8 cellular contexts compared by ENCODE assay signal in genomic region chr10:68406815-68407585, GRCh38. TPM values are rescaled to one million over a fixed set of nuclear protein-coding genes. Genes with fewer than 3 reads are reported as not detected.
DNase-seq lines count a peak whose midpoint lies in the region; ATAC-seq, FAIRE-seq and TF ChIP-seq lines count a peak whose summit lies in the region.

A gene with protein sequence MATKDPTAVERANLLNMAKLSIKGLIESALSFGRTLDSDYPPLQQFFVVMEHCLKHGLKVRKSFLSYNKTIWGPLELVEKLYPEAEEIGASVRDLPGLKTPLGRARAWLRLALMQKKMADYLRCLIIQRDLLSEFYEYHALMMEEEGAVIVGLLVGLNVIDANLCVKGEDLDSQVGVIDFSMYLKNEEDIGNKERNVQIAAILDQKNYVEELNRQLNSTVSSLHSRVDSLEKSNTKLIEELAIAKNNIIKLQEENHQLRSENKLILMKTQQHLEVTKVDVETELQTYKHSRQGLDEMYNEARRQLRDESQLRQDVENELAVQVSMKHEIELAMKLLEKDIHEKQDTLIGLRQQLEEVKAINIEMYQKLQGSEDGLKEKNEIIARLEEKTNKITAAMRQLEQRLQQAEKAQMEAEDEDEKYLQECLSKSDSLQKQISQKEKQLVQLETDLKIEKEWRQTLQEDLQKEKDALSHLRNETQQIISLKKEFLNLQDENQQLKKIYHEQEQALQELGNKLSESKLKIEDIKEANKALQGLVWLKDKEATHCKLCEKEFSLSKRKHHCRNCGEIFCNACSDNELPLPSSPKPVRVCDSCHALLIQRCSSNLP (minus strand): TSS chr10:68407277. CDS start chr10:68407189, 88 bp downstream.

- H3K9me3 Mint-ChIP-seq in activated T-helper 1 cell treated with anti-CD3 and anti-CD28 coated beads, Interleukin-12 subunit alpha, Interleukin-12 subunit beta, Interleukin-2, Interleukin-4 antibody, amounts not matched to agents 30 ng/mL and 10 ng/mL and 1 ng/mL, durations not matched to agents 14 hours and 24 hours and 36 hours, result no peaks in the 10 kb centered on the region
- H3K9me3 Mint-ChIP-seq in natural killer cell, result no peaks in the 10 kb centered on the region

- peaks cover 13% of the 10 kb centered on the region for H3K4me1 Mint-ChIP-seq in activated T-helper 1 cell treated with anti-CD3 and anti-CD28 coated beads, Interleukin-12 subunit alpha, Interleukin-12 subunit beta, Interleukin-2, Interleukin-4 antibody, amounts not matched to agents 30 ng/mL and 10 ng/mL and 1 ng/mL, durations not matched to agents 14 hours and 24 hours and 36 hours (ENCODE audit: low read depth)
- peaks cover 20 to 21% of the 10 kb centered on the region in 2 donors for H3K4me1 Mint-ChIP-seq in natural killer cell

- H2AFZ ChIP-seq in fibroblast of lung (ENCODE audit: low read length), result peak within 1 kb of the TSS; percentile 90

- no peaks in the 10 kb centered on the region for H3K27me3 ChIP-seq in fibroblast of lung (ENCODE audit: control insufficient read depth, insufficient read depth, low read length)

- peak within 1 kb of the TSS; percentile 84 to 95 (median 88) for H3K4me3 ChIP-seq in fibroblast of lung (replicated peaks in 1 of 4; ENCODE audit: control extremely low read depth in 1 of 4, insufficient read depth in 1 of 4, low read depth in 3 of 4, low read length in 4 of 4)

- intact Hi-C loops in activated T-helper 1 cell treated with anti-CD3 and anti-CD28 coated beads, Interleukin-12 subunit alpha, Interleukin-12 subunit beta, Interleukin-2, Interleukin-4 antibody, amounts not matched to agents 30 ng/mL and 10 ng/mL and 1 ng/mL, durations not matched to agents 14 hours and 24 hours and 36 hours (cut with micrococcal nuclease), result loop anchor here (1.0 to 5.0 kb wide), 5 partner anchors 64 to 495 kb away; partner anchors contain the start of genes DDX50, DNA2, HERC4 and SLC25A16
- intact Hi-C loops in natural killer cell (cut with micrococcal nuclease), result loop anchor here (2.0 kb wide), 1 partner anchor 76 kb away; no protein-coding TSS in a partner anchor

- H3K27ac Mint-ChIP-seq in activated T-helper 1 cell treated with anti-CD3 and anti-CD28 coated beads, Interleukin-12 subunit alpha, Interleukin-12 subunit beta, Interleukin-2, Interleukin-4 antibody, amounts not matched to agents 30 ng/mL and 10 ng/mL and 1 ng/mL, durations not matched to agents 14 hours and 24 hours and 36 hours, result peak within 1 kb of the TSS; percentile 80
- H3K27ac Mint-ChIP-seq in natural killer cell, result peak within 1 kb of the TSS; percentile 65 to 91

- peaks cover 41% of the 10 kb centered on the region for H3K79me2 ChIP-seq in fibroblast of lung (ENCODE audit: control insufficient read depth, insufficient read depth, low read length)

- H3K36me3 Mint-ChIP-seq in activated T-helper 1 cell treated with anti-CD3 and anti-CD28 coated beads, Interleukin-12 subunit alpha, Interleukin-12 subunit beta, Interleukin-2, Interleukin-4 antibody, amounts not matched to agents 30 ng/mL and 10 ng/mL and 1 ng/mL, durations not matched to agents 14 hours and 24 hours and 36 hours (ENCODE audit: low read depth), result peaks cover 1% of the 10 kb centered on the region
- no peaks in the 10 kb centered on the region for H3K36me3 Mint-ChIP-seq in natural killer cell

- peaks cover 3% of the 10 kb centered on the region for H4K20me1 ChIP-seq in fibroblast of lung (ENCODE audit: control insufficient read depth, extremely low read depth, insufficient read depth, low read length)

- H3K4me3 Mint-ChIP-seq in activated T-helper 1 cell treated with anti-CD3 and anti-CD28 coated beads, Interleukin-12 subunit alpha, Interleukin-12 subunit beta, Interleukin-2, Interleukin-4 antibody, amounts not matched to agents 30 ng/mL and 10 ng/mL and 1 ng/mL, durations not matched to agents 14 hours and 24 hours and 36 hours, result peak within 1 kb of the TSS; percentile 90
- peak within 1 kb of the TSS; percentile 93 for H3K4me3 Mint-ChIP-seq in natural killer cell

- peak within 1 kb of the TSS; percentile 99 for H3K9ac ChIP-seq in fibroblast of lung (ENCODE audit: insufficient read depth, low read length)

- peak; percentile 20 for FAIRE-seq in HTR-8/SVneo (lab: Jason Lieb, UNC)

- DNase-seq in DMS153 (lab: John Stamatoyannopoulos, UW), result peak; percentile 49
- peak; percentile 80 for DNase-seq in HTR-8/SVneo (ENCODE audit: insufficient read length, low spot score)
- DNase-seq in activated T-helper 1 cell treated with anti-CD3 and anti-CD28 coated beads, Interleukin-12 subunit alpha, Interleukin-12 subunit beta, Interleukin-2, Interleukin-4 antibody, amounts not matched to agents 30 ng/mL and 10 ng/mL and 1 ng/mL, durations not matched to agents 14 hours and 24 hours and 36 hours (ENCODE audit: low spot score), result peak; percentile 77
- DNase-seq in fibroblast of lung (ENCODE audit: low read depth in 2 of 2), result peak; percentile 75
- peak; percentile 81 for DNase-seq in natural killer cell
- DNase-seq in stimulated activated naive CD4-positive, alpha-beta T cell treated with Interleukin-2 at 50 U/mL for 16 hours (lab: John Stamatoyannopoulos, UW), result peak; percentile 76

- no peaks in the 10 kb centered on the region for H3K9me3 ChIP-seq in fibroblast of lung (ENCODE audit: control insufficient read depth, insufficient read depth, low read depth, low read length)

- peak within 1 kb of the TSS; percentile 96 for H3K27ac ChIP-seq in fibroblast of lung (ENCODE audit: insufficient read depth, low read length)

- ATAC-seq in GM21381 (IDR thresholded peaks at IDR 0.05; ENCODE audit: unreplicated experiment) (peak; percentile 95), natural killer cell (peak; percentile 95 to 98 (median 97))

- H3K27me3 Mint-ChIP-seq in activated T-helper 1 cell treated with anti-CD3 and anti-CD28 coated beads, Interleukin-12 subunit alpha, Interleukin-12 subunit beta, Interleukin-2, Interleukin-4 antibody, amounts not matched to agents 30 ng/mL and 10 ng/mL and 1 ng/mL, durations not matched to agents 14 hours and 24 hours and 36 hours (ENCODE audit: insufficient read depth), result no peaks in the 10 kb centered on the region
- no peaks in the 10 kb centered on the region for H3K27me3 Mint-ChIP-seq in natural killer cell (ENCODE audit: low read depth in 2 of 2)

- peak; percentile 17 to 28 for TF ChIP-seq CTCF in fibroblast of lung (conservative IDR thresholded peaks at IDR 0.05 in 1 of 2, IDR thresholded peaks at IDR 0.05 in 1 of 2; ENCODE audit: low read depth in 1 of 2, low read length in 2 of 2)
- peak; percentile 88 for TF ChIP-seq CTCF in natural killer cell (IDR thresholded peaks at IDR 0.05)

- H3K4me2 ChIP-seq in fibroblast of lung (ENCODE audit: extremely low read depth, insufficient read depth, low read length), result peak within 1 kb of the TSS; percentile 83

- H3K4me1 ChIP-seq in fibroblast of lung (ENCODE audit: control insufficient read depth, extremely low read depth, insufficient read depth, low read length), result no peaks in the 10 kb centered on the region

- H3K36me3 ChIP-seq in fibroblast of lung (ENCODE audit: control insufficient read depth, insufficient read depth, low read length), result no peaks in the 10 kb centered on the region

TF ChIP-seq in PFSK-1, 5 proteins besides CTCF, POLR2A, EP300 and RAD21:
- TF ChIP-seq, protein P1, sequence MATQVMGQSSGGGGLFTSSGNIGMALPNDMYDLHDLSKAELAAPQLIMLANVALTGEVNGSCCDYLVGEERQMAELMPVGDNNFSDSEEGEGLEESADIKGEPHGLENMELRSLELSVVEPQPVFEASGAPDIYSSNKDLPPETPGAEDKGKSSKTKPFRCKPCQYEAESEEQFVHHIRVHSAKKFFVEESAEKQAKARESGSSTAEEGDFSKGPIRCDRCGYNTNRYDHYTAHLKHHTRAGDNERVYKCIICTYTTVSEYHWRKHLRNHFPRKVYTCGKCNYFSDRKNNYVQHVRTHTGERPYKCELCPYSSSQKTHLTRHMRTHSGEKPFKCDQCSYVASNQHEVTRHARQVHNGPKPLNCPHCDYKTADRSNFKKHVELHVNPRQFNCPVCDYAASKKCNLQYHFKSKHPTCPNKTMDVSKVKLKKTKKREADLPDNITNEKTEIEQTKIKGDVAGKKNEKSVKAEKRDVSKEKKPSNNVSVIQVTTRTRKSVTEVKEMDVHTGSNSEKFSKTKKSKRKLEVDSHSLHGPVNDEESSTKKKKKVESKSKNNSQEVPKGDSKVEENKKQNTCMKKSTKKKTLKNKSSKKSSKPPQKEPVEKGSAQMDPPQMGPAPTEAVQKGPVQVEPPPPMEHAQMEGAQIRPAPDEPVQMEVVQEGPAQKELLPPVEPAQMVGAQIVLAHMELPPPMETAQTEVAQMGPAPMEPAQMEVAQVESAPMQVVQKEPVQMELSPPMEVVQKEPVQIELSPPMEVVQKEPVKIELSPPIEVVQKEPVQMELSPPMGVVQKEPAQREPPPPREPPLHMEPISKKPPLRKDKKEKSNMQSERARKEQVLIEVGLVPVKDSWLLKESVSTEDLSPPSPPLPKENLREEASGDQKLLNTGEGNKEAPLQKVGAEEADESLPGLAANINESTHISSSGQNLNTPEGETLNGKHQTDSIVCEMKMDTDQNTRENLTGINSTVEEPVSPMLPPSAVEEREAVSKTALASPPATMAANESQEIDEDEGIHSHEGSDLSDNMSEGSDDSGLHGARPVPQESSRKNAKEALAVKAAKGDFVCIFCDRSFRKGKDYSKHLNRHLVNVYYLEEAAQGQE (IDR thresholded peaks at IDR 0.05; ENCODE audit: insufficient read depth in 1 of 2, low read depth in 2 of 2, low read length in 2 of 2), result no peak
- peak; percentile 55; the same call in 1 of the 2 replicates for TF ChIP-seq POLR2AphosphoS5 (IDR thresholded peaks at IDR 0.05; ENCODE audit: low read depth, low read length)
- TF ChIP-seq SIN3A (IDR thresholded peaks at IDR 0.05; ENCODE audit: borderline replicate concordance, insufficient read depth, low read length), result no peak
- TF ChIP-seq TAF1 (IDR thresholded peaks at IDR 0.05; ENCODE audit: borderline replicate concordance, insufficient read depth, low read length), result peak; percentile 59; the same call in 1 of the 2 replicates
- TF ChIP-seq FOXP2 (optimal IDR thresholded peaks at IDR 0.05; ENCODE audit: borderline replicate concordance, extremely low read depth, extremely low read length, insufficient read depth), result peak; percentile 87

RNA-seq across cellular contexts. Expression of the gene that starts here (rescaled TPM):
- 6.3 TPM for polyA plus RNA-seq in PFSK-1 (2012; ENCODE audit: insufficient read length, low read depth)
- total RNA-seq in activated T-helper 1 cell treated with anti-CD3 and anti-CD28 coated beads, Interleukin-12 subunit alpha, Interleukin-12 subunit beta, Interleukin-2, Interleukin-4 antibody, amounts not matched to agents 30 ng/mL and 10 ng/mL and 1 ng/mL, durations not matched to agents 14 hours and 24 hours and 36 hours, result 10.4 and 12.3 TPM in 2 replicates
- total RNA-seq in fibroblast of lung, result 18.2 and 25.9 TPM in 2 replicates
- 14.3 and 18.4 TPM in 2 replicates for polyA plus RNA-seq in fibroblast of lung
- 9.4 and 10.7 TPM in 2 replicates for polyA plus RNA-seq in fibroblast of lung (2012)
- 2.7 and 5.0 TPM in 2 replicates for polyA minus RNA-seq in fibroblast of lung (ENCODE audit: low replicate concordance)
- 10 to 100 TPM; 24.7 to 31.9 (median 31.4) TPM for total RNA-seq in natural killer cell

Comparison
In these comparisons a context has a peak if more than half of its experiments do, and no peak if none do; other contexts are left out.
1. Peak in every context shown above with its lines: DNase-seq, ATAC-seq, H3K4me3 ChIP-seq and H3K27ac ChIP-seq.